Comparison of ENCODE assay signal across 17 cellular contexts in genomic region chr10:33453081-33453850, GRCh38.
A peak's percentile ranks its signal among the peaks of the same experiment; 100 is the strongest.
DNase-seq lines count a peak whose midpoint lies in the region; ATAC-seq and TF ChIP-seq lines count a peak whose summit lies in the region.
"Had no signal": no experiment of that assay in that cellular context is flagged by ENCODE, and none has a peak within 500 bp of the region (broad histone marks: within the 10 kb centered on the region; RNA-seq: fewer than 3 reads in every experiment).

No MANE protein-coding gene starts in this region.

- no peak overlapping the region for H3K9ac ChIP-seq in adipocyte (ENCODE audit: low read length)

- H3K4me3 ChIP-seq in AG10803 (ENCODE audit: low read length) (no peak overlapping the region), adipocyte (ENCODE audit: low read length) (no peak overlapping the region), mucosa of descending colon (no peak overlapping the region)
- H3K4me3 ChIP-seq: ovary, upper lobe of right lung had no signal

- DNase-seq in AG10803 (ENCODE audit: low read depth) (peak; percentile 45), NCI-H1105 treated with DMSO at 0.1 percent for 48 hours (lab: John Stamatoyannopoulos, UW) (peak; percentile 58), adipocyte (ENCODE audit: low read depth) (peak; percentile 55), kidney glomerular epithelial cell (lab: John Stamatoyannopoulos, UW) (peak; percentile 92), mucosa of descending colon (no peak), T-helper 9 cell (no peak)
- DNase-seq in stimulated activated naive CD4-positive, alpha-beta T cell (lab: John Stamatoyannopoulos, UW), result no peak
- no peak for DNase-seq in effector memory CD8-positive, alpha-beta T cell
- DNase-seq: activated CD4-positive, alpha-beta T cell treated with anti-CD3 and anti-CD28 coated beads, Interleukin-2, amount 50 U/mL, for 48 hours; activated effector memory CD4-positive, alpha-beta T cell treated with Interleukin-2 at 50 U/mL for 16 hours; caudate nucleus; Karpas-422; NCI-H2171 treated with DMSO at 0.1 percent for 48 hours; ovary; upper lobe of right lung had no signal

- intact Hi-C loops in mucosa of descending colon (cut with DNase I, micrococcal nuclease), result no loop called here

- peaks cover 7% of the 10 kb centered on the region for H3K9me3 ChIP-seq in adipocyte (ENCODE audit: control insufficient read depth, low read length)
- no peaks in the 10 kb centered on the region for H3K9me3 ChIP-seq in mucosa of descending colon
- H3K9me3 ChIP-seq: ovary, upper lobe of right lung had no signal

- H3K36me3 ChIP-seq in adipocyte (ENCODE audit: control insufficient read depth, insufficient read depth, low read length, severe bottlenecking) (no peaks in the 10 kb centered on the region), mucosa of descending colon (ENCODE audit: low read depth) (no peaks in the 10 kb centered on the region)
- H3K36me3 ChIP-seq: ovary, upper lobe of right lung had no signal

- peaks cover 7 to 8% of the 10 kb centered on the region in 2 donors for H3K27me3 Mint-ChIP-seq in effector memory CD8-positive, alpha-beta T cell
- H3K27me3 Mint-ChIP-seq: B cell had no signal

- ATAC-seq in mucosa of descending colon, result no peak
- no peak for ATAC-seq in effector memory CD8-positive, alpha-beta T cell (replicated peaks)
- ATAC-seq: upper lobe of right lung had no signal

- no peaks in the 10 kb centered on the region for H3K9me3 Mint-ChIP-seq in effector memory CD8-positive, alpha-beta T cell
- H3K9me3 Mint-ChIP-seq: T-helper 1 cell treated with Interleukin-12 subunit alpha and Interleukin-12 subunit beta and Interleukin-4 antibody, amounts not matched to agents 30 μg/mL and 1 μg/mL, for 36 hours had no signal

- TF ChIP-seq CTCF in AG10803 (conservative IDR thresholded peaks at IDR 0.05; ENCODE audit: low read length) (no peak), mucosa of descending colon (IDR thresholded peaks at IDR 0.05) (no peak)

- no peaks in the 10 kb centered on the region for H3K36me3 Mint-ChIP-seq in effector memory CD8-positive, alpha-beta T cell (ENCODE audit: insufficient read depth)

- H3K4me3 Mint-ChIP-seq in effector memory CD8-positive, alpha-beta T cell, result no peak overlapping the region
- H3K4me3 Mint-ChIP-seq: B cell; T-helper 1 cell treated with Interleukin-12 subunit alpha and Interleukin-12 subunit beta and Interleukin-4 antibody, amounts not matched to agents 30 μg/mL and 1 μg/mL, for 36 hours had no signal

- H3K27ac Mint-ChIP-seq in effector memory CD8-positive, alpha-beta T cell, result no peak overlapping the region
- H3K27ac Mint-ChIP-seq: B cell; T-helper 1 cell treated with Interleukin-12 subunit alpha and Interleukin-12 subunit beta and Interleukin-4 antibody, amounts not matched to agents 30 μg/mL and 1 μg/mL, for 36 hours had no signal

- H3K4me1 Mint-ChIP-seq in effector memory CD8-positive, alpha-beta T cell (ENCODE audit: low read depth in 2 of 2), result no peaks in the 10 kb centered on the region
- H3K4me1 Mint-ChIP-seq: B cell had no signal

- H3K27me3 ChIP-seq in adipocyte (replicated peaks; ENCODE audit: control insufficient read depth, insufficient read depth, low read length), result no peaks in the 10 kb centered on the region
- H3K27me3 ChIP-seq: ovary, upper lobe of right lung had no signal

- peaks cover 7% of the 10 kb centered on the region for H3K4me1 ChIP-seq in adipocyte (ENCODE audit: control insufficient read depth, insufficient read depth, low read length)
- no peaks in the 10 kb centered on the region for H3K4me1 ChIP-seq in mucosa of descending colon (ENCODE audit: low read depth)
- H3K4me1 ChIP-seq: upper lobe of right lung had no signal

Comparison
In these comparisons a context has a peak if more than half of its experiments do, and no peak if none do; other contexts are left out.
1. DNase-seq: peak in AG10803 (single experiment), NCI-H1105 treated with DMSO at 0.1 percent for 48 hours (single experiment), adipocyte (single experiment) and kidney glomerular epithelial cell (single experiment); none in stimulated activated naive CD4-positive, alpha-beta T cell (0 of 6), mucosa of descending colon (0 of 3), T-helper 9 cell (single experiment) and effector memory CD8-positive, alpha-beta T cell (0 of 3).